21 cellular contexts compared by ENCODE assay signal in the genomic region with DNA sequence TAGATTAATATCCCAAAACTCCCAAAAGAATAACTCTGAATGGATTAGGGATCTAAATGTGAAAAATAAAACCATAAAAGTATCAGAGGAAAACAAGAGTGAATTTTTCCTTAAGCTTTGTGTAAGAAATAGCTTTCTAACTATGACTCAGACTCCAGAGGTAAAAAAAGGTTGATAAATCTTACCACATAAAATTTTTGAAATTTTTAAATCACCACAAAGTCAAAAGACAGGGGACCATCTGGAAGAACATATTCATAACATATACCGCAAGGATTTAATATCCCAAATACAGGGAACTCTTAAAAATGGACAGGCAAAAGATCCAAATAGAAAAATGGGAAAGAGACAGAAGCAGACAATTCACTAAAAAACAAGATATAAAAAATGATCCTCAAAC.
DNase-seq lines count a peak whose midpoint lies in the region; ATAC-seq, FAIRE-seq and TF ChIP-seq lines count a peak whose summit lies in the region.
"Had no signal": no experiment of that assay in that cellular context is flagged by ENCODE, and none has a peak within 500 bp of the region (broad histone marks: within the 10 kb centered on the region; RNA-seq: fewer than 3 reads in every experiment).

No MANE protein-coding gene starts in this region.

- H2BK12ac ChIP-seq in mesenchymal stem cell (ENCODE audit: low read length in 2 of 2): no peak overlapping the region

- H2BK5ac ChIP-seq in mesenchymal stem cell (ENCODE audit: low read depth, low read length, poor library complexity, severe bottlenecking): no peak overlapping the region

- H3K36me3 Mint-ChIP-seq in activated T-helper 1 cell treated with anti-CD3 and anti-CD28 coated beads, Interleukin-12 subunit alpha, Interleukin-12 subunit beta, Interleukin-2, Interleukin-4 antibody, amounts not matched to agents 30 ng/mL and 10 ng/mL and 1 ng/mL, durations not matched to agents 14 hours and 24 hours and 36 hours (ENCODE audit: low read depth): no peaks in the 10 kb centered on the region
- no peaks in the 10 kb centered on the region; the same call in 2 of the 3 replicates for H3K36me3 Mint-ChIP-seq in GM23338 (ENCODE audit: low read depth)
- H3K36me3 Mint-ChIP-seq: memory B cell had no signal

- no peak overlapping the region for H3K23ac ChIP-seq in mesenchymal stem cell (ENCODE audit: low read length in 2 of 2)

- DNase-seq in AG08396 (ENCODE audit: low spot score) (peak; percentile 33), LHCN-M2 (ENCODE audit: low read depth) (peak; percentile 86), bronchial epithelial cell (ENCODE audit: low read depth) (peak; percentile 52), mesenchymal stem cell (peak; percentile 35), SKM-1 treated with dmso at 0.1 percent for 144 hours (lab: John Stamatoyannopoulos, UW; ENCODE audit: unreplicated experiment) (no peak), GM23338 (ENCODE audit: low spot score) (no peak)
- no peak for DNase-seq in activated T-helper 1 cell treated with anti-CD3 and anti-CD28 coated beads, Interleukin-12 subunit alpha, Interleukin-12 subunit beta, Interleukin-2, Interleukin-4 antibody, amounts not matched to agents 30 ng/mL and 10 ng/mL and 1 ng/mL, durations not matched to agents 14 hours and 24 hours and 36 hours (ENCODE audit: low spot score)
- DNase-seq: activated CD4-positive, alpha-beta T cell treated with anti-CD3 and anti-CD28 coated beads, Interleukin-2, amount 10 ng/mL, durations not matched to agents 24 days and 14 days; activated naive CD8-positive, alpha-beta T cell treated with anti-CD3 and anti-CD28 coated beads, Interleukin-2, amount 50 U/mL, for 24 hours; activated T-cell treated with anti-CD3 and anti-CD28 coated beads, Interleukin-2, amount 50 U/mL, for 1 hour; H7; NCI-H2081; NCI-H82; SHP77; stimulated activated naive CD8-positive, alpha-beta T cell treated with anti-CD3 and anti-CD28 coated beads, Interleukin-15, Interleukin-2, amounts not matched to agents 100 U/mL and 50 U/mL, for 24 hours; uterus had no signal

- no peak overlapping the region for H2BK15ac ChIP-seq in mesenchymal stem cell (ENCODE audit: low read depth, poor library complexity, severe bottlenecking)

- H3K4me1 ChIP-seq in mesenchymal stem cell (ENCODE audit: control insufficient read depth, insufficient read depth, low read depth, low read length): peaks cover 5% of the 10 kb centered on the region
- no peaks in the 10 kb centered on the region for H3K4me1 ChIP-seq in GM23338 (ENCODE audit: insufficient read depth)
- H3K4me1 ChIP-seq: esophagus muscularis mucosa, uterus had no signal

- H3K27ac ChIP-seq in mesenchymal stem cell (ENCODE audit: low read length, poor library complexity, severe bottlenecking) (peak overlapping the region; percentile 97), GM23338 (ENCODE audit: low read depth) (no peak overlapping the region)
- H3K27ac ChIP-seq: esophagus muscularis mucosa, uterus had no signal

- WGBS in mesenchymal stem cell: no CpG with 5 or more reads among the region's 1 CpG

- H3K27me3 Mint-ChIP-seq in activated T-helper 1 cell treated with anti-CD3 and anti-CD28 coated beads, Interleukin-12 subunit alpha, Interleukin-12 subunit beta, Interleukin-2, Interleukin-4 antibody, amounts not matched to agents 30 ng/mL and 10 ng/mL and 1 ng/mL, durations not matched to agents 14 hours and 24 hours and 36 hours (ENCODE audit: insufficient read depth): peaks cover 10% of the 10 kb centered on the region
- no peaks in the 10 kb centered on the region for H3K27me3 Mint-ChIP-seq in GM23338 (ENCODE audit: insufficient read depth, low read depth, poor library complexity)

- no peaks in the 10 kb centered on the region; the same call in 1 of the 2 replicates for H4K20me1 ChIP-seq in GM23338 (replicated peaks; ENCODE audit: insufficient read depth)

- no peak overlapping the region for H3K27ac Mint-ChIP-seq in activated T-helper 1 cell treated with anti-CD3 and anti-CD28 coated beads, Interleukin-12 subunit alpha, Interleukin-12 subunit beta, Interleukin-2, Interleukin-4 antibody, amounts not matched to agents 30 ng/mL and 10 ng/mL and 1 ng/mL, durations not matched to agents 14 hours and 24 hours and 36 hours
- no peak overlapping the region for H3K27ac Mint-ChIP-seq in GM23338
- H3K27ac Mint-ChIP-seq: activated CD4-positive, alpha-beta T cell treated with anti-CD3 and anti-CD28 coated beads, Interleukin-2, amount 10 ng/mL, durations not matched to agents 24 days and 14 days; activated naive CD8-positive, alpha-beta T cell treated with anti-CD3 and anti-CD28 coated beads, Interleukin-2, amount 50 U/mL, for 24 hours; B cell; dendritic cell treated with granulocyte-macrophage colony-stimulating factor and Interleukin-4, amounts not matched to agents 40 ng/mL and 50 ng/mL, for 4 days; memory B cell had no signal

- no peaks in the 10 kb centered on the region for H3K9me3 Mint-ChIP-seq in activated T-helper 1 cell treated with anti-CD3 and anti-CD28 coated beads, Interleukin-12 subunit alpha, Interleukin-12 subunit beta, Interleukin-2, Interleukin-4 antibody, amounts not matched to agents 30 ng/mL and 10 ng/mL and 1 ng/mL, durations not matched to agents 14 hours and 24 hours and 36 hours
- no peaks in the 10 kb centered on the region for H3K9me3 Mint-ChIP-seq in GM23338
- H3K9me3 Mint-ChIP-seq: activated CD4-positive, alpha-beta T cell treated with anti-CD3 and anti-CD28 coated beads, Interleukin-2, amount 10 ng/mL, durations not matched to agents 24 days and 14 days; activated naive CD8-positive, alpha-beta T cell treated with anti-CD3 and anti-CD28 coated beads, Interleukin-2, amount 50 U/mL, for 24 hours; dendritic cell treated with granulocyte-macrophage colony-stimulating factor and Interleukin-4, amounts not matched to agents 40 ng/mL and 50 ng/mL, for 4 days; memory B cell had no signal

- H3K4me2 ChIP-seq in mesenchymal stem cell (ENCODE audit: low read length, poor library complexity, severe bottlenecking) (no peak overlapping the region), GM23338 (no peak overlapping the region)

- H3K9me2 ChIP-seq in GM23338 (ENCODE audit: insufficient read depth): peaks cover 8% of the 10 kb centered on the region; the same call in 1 of the 2 replicates

- H3K79me1 ChIP-seq in mesenchymal stem cell (replicated peaks; ENCODE audit: low read length, poor library complexity, severe bottlenecking): peaks cover 3% of the 10 kb centered on the region

- no peak overlapping the region for H3K18ac ChIP-seq in mesenchymal stem cell (ENCODE audit: low read depth in 1 of 2, low read length in 2 of 2)

- no peaks in the 10 kb centered on the region for H3F3A ChIP-seq in GM23338 (replicated peaks; ENCODE audit: low read depth)

- FAIRE-seq in bronchial epithelial cell (lab: Jason Lieb, UNC): no peak

- no peak overlapping the region for H3K4me3 Mint-ChIP-seq in activated T-helper 1 cell treated with anti-CD3 and anti-CD28 coated beads, Interleukin-12 subunit alpha, Interleukin-12 subunit beta, Interleukin-2, Interleukin-4 antibody, amounts not matched to agents 30 ng/mL and 10 ng/mL and 1 ng/mL, durations not matched to agents 14 hours and 24 hours and 36 hours
- H3K4me3 Mint-ChIP-seq in GM23338: no peak overlapping the region
- H3K4me3 Mint-ChIP-seq: activated CD4-positive, alpha-beta T cell treated with anti-CD3 and anti-CD28 coated beads, Interleukin-2, amount 10 ng/mL, durations not matched to agents 24 days and 14 days; activated naive CD8-positive, alpha-beta T cell treated with anti-CD3 and anti-CD28 coated beads, Interleukin-2, amount 50 U/mL, for 24 hours; B cell; dendritic cell treated with granulocyte-macrophage colony-stimulating factor and Interleukin-4, amounts not matched to agents 40 ng/mL and 50 ng/mL, for 4 days; memory B cell had no signal

- H3K4ac ChIP-seq in mesenchymal stem cell (ENCODE audit: low read depth in 1 of 2, low read length in 2 of 2): no peak overlapping the region

- no peak overlapping the region for H4K8ac ChIP-seq in mesenchymal stem cell (ENCODE audit: low read length)

- H3K14ac ChIP-seq in mesenchymal stem cell (ENCODE audit: low read length in 2 of 2): no peak overlapping the region

- H2AFZ ChIP-seq in mesenchymal stem cell (ENCODE audit: low read depth, low read length): no peak overlapping the region
- no peak overlapping the region for H2AFZ ChIP-seq in GM23338

- TF ChIP-seq CTCF in bronchial epithelial cell (IDR thresholded peaks at IDR 0.05; ENCODE audit: insufficient read depth, low read length, severe bottlenecking): no peak
- no peak for TF ChIP-seq CTCF in GM23338 (conservative IDR thresholded peaks at IDR 0.05; ENCODE audit: low read depth in 2 of 2)

- no peaks in the 10 kb centered on the region for H3K79me2 ChIP-seq in GM23338 (replicated peaks; ENCODE audit: insufficient read depth)

- peaks cover 7% of the 10 kb centered on the region for H3K9me3 ChIP-seq in mesenchymal stem cell (ENCODE audit: control insufficient read depth, low read length)
- H3K9me3 ChIP-seq: esophagus muscularis mucosa, uterus had no signal

- H3K9ac ChIP-seq in mesenchymal stem cell (ENCODE audit: low read length): peak overlapping the region; percentile 67

- no peaks in the 10 kb centered on the region for H3K36me3 ChIP-seq in bronchial epithelial cell (ENCODE audit: control insufficient read depth, insufficient read depth, low read length)
- peaks cover 0 to 22% of the 10 kb centered on the region in 2 experiments for H3K36me3 ChIP-seq in mesenchymal stem cell (ENCODE audit: control insufficient read depth in 1 of 2, insufficient read depth in 2 of 2, low read depth in 1 of 2, low read length in 2 of 2)
- no peaks in the 10 kb centered on the region for H3K36me3 ChIP-seq in GM23338 (ENCODE audit: insufficient read depth)
- H3K36me3 ChIP-seq: esophagus muscularis mucosa, uterus had no signal

- no peak overlapping the region for H4K91ac ChIP-seq in mesenchymal stem cell (ENCODE audit: low read length)

- ATAC-seq in activated CD4-positive, CD25-positive, alpha-beta regulatory T cell treated with anti-CD3 and anti-CD28 coated beads, Interleukin-2, amount 50 U/mL, for 24 hours: no peak
- ATAC-seq in GM23338: no peak
- ATAC-seq: activated naive CD8-positive, alpha-beta T cell treated with anti-CD3 and anti-CD28 coated beads, Interleukin-2, amount 50 U/mL, for 24 hours; stimulated activated naive CD8-positive, alpha-beta T cell treated with anti-CD3 and anti-CD28 coated beads, Interleukin-15, Interleukin-2, amounts not matched to agents 100 U/mL and 50 U/mL, for 24 hours had no signal

- H3K4me3 ChIP-seq in bronchial epithelial cell (ENCODE audit: low read depth, low read length): no peak overlapping the region
- H3K4me3 ChIP-seq in mesenchymal stem cell (ENCODE audit: insufficient read depth in 1 of 2, low read depth in 1 of 2, low read length in 2 of 2): peak overlapping the region in 1 of 2 experiments; percentile 66
- H3K4me3 ChIP-seq in GM23338: no peak overlapping the region
- H3K4me3 ChIP-seq: esophagus muscularis mucosa, uterus had no signal

- no peak overlapping the region for H2AK5ac ChIP-seq in mesenchymal stem cell (ENCODE audit: low read length, severe bottlenecking)

- no peaks in the 10 kb centered on the region for H3K4me1 Mint-ChIP-seq in activated T-helper 1 cell treated with anti-CD3 and anti-CD28 coated beads, Interleukin-12 subunit alpha, Interleukin-12 subunit beta, Interleukin-2, Interleukin-4 antibody, amounts not matched to agents 30 ng/mL and 10 ng/mL and 1 ng/mL, durations not matched to agents 14 hours and 24 hours and 36 hours (ENCODE audit: low read depth)
- H3K4me1 Mint-ChIP-seq in GM23338: peaks cover 2% of the 10 kb centered on the region; the same call in 2 of the 3 replicates
- H3K4me1 Mint-ChIP-seq: activated CD4-positive, alpha-beta T cell treated with anti-CD3 and anti-CD28 coated beads, Interleukin-2, amount 10 ng/mL, durations not matched to agents 24 days and 14 days; activated naive CD8-positive, alpha-beta T cell treated with anti-CD3 and anti-CD28 coated beads, Interleukin-2, amount 50 U/mL, for 24 hours; B cell; memory B cell had no signal

- H3K27me3 ChIP-seq in bronchial epithelial cell (ENCODE audit: control insufficient read depth, insufficient read depth, low read length) (no peaks in the 10 kb centered on the region), mesenchymal stem cell (ENCODE audit: control insufficient read depth in 1 of 2, insufficient read depth in 1 of 2, low read length in 2 of 2) (no peaks in the 10 kb centered on the region), GM23338 (ENCODE audit: insufficient read depth) (no peaks in the 10 kb centered on the region)
- H3K27me3 ChIP-seq: esophagus muscularis mucosa, uterus had no signal

- H2BK120ac ChIP-seq in mesenchymal stem cell (ENCODE audit: low read depth, low read length): no peak overlapping the region

- intact Hi-C loops in activated T-helper 1 cell treated with anti-CD3 and anti-CD28 coated beads, Interleukin-12 subunit alpha, Interleukin-12 subunit beta, Interleukin-2, Interleukin-4 antibody, amounts not matched to agents 30 ng/mL and 10 ng/mL and 1 ng/mL, durations not matched to agents 14 hours and 24 hours and 36 hours (cut with micrococcal nuclease): no loop called here

Comparison
In these comparisons a context has a peak if more than half of its experiments do, and no peak if none do; other contexts are left out.
1. DNase-seq: peak in AG08396 (single experiment), LHCN-M2 (single experiment), bronchial epithelial cell (single experiment) and mesenchymal stem cell (single experiment); none in SKM-1 treated with dmso at 0.1 percent for 144 hours (single experiment), activated T-helper 1 cell treated with anti-CD3 and anti-CD28 coated beads, Interleukin-12 subunit alpha, Interleukin-12 subunit beta, Interleukin-2, Interleukin-4 antibody, amounts not matched to agents 30 ng/mL and 10 ng/mL and 1 ng/mL, durations not matched to agents 14 hours and 24 hours and 36 hours (single experiment) and GM23338 (single experiment).